17 cellular contexts compared by ENCODE assay signal in genomic region chr9:37950561-37950960, GRCh38. TPM values are rescaled to one million over a fixed set of nuclear protein-coding genes. Genes with fewer than 3 reads are reported as not detected.
DNase-seq lines count a peak whose midpoint lies in the region; ATAC-seq, FAIRE-seq and TF ChIP-seq lines count a peak whose summit lies in the region.
"Had no signal": no experiment of that assay in that cellular context is flagged by ENCODE, and none has a peak within 500 bp of the region (broad histone marks: within the 10 kb centered on the region; RNA-seq: fewer than 3 reads in every experiment).

No MANE protein-coding gene starts in this region.

- TF ChIP-seq RAD21 in HepG2 (CRISPR knock-in tag; IDR thresholded peaks at IDR 0.05), result no peak

- POLR2A ChIA-PET in HepG2 (lab: Yijun Ruan, JAX), result no interaction called here

- ATAC-seq in HepG2, result no peak
- no peak for ATAC-seq in right lobe of liver
- ATAC-seq: HCT116, K562, Right ventricle myocardium inferior had no signal

- no peak overlapping the region for H4K8ac ChIP-seq in neuronal stem cell (ENCODE audit: low read depth, low read length)

- H3K79me1 ChIP-seq in neuronal stem cell (ENCODE audit: low read depth, low read length), result no peaks in the 10 kb centered on the region

- no peak overlapping the region for H2BK5ac ChIP-seq in neuronal stem cell (ENCODE audit: low read length)

- H2AFZ ChIP-seq in HepG2 (ENCODE audit: low read length), result no peak overlapping the region
- no peak overlapping the region for H2AFZ ChIP-seq in neuronal stem cell (ENCODE audit: low read length)

- TF ChIP-seq CTCF in HepG2 (CRISPR knock-in tag; IDR thresholded peaks at IDR 0.05) (no peak), right lobe of liver (IDR thresholded peaks at IDR 0.05) (no peak), chondrocyte (IDR thresholded peaks at IDR 0.05) (peak; percentile 26), WERI-Rb-1 (IDR thresholded peaks at IDR 0.05; ENCODE audit: low read depth, low read length) (no peak)

- peak overlapping the region; percentile 82 for H3K27ac Mint-ChIP-seq in chondrocyte (ENCODE audit: unreplicated experiment)

- intact Hi-C loops in HepG2 (cut with micrococcal nuclease; ENCODE audit: unreplicated experiment) (no loop called here), right lobe of liver (cut with DNase I) (loop anchor here in 1 of 2 donors (10.0 kb wide), 1 partner anchor 64 kb away; no protein-coding TSS in a partner anchor)

- CTCF ChIA-PET in HepG2 (lab: Yijun Ruan, JAX; ENCODE audit: low intra/inter-chr PET ratio, low total read pairs), result no interaction called here

- H3K4ac ChIP-seq in neuronal stem cell (ENCODE audit: low read length), result peak overlapping the region; percentile 14

- H2BK12ac ChIP-seq in neuronal stem cell (ENCODE audit: low read length), result no peak overlapping the region

- no peak overlapping the region for H3K4me3 ChIP-seq in HepG2 (replicated peaks in 1 of 3; ENCODE audit: insufficient read depth in 1 of 3, low read depth in 2 of 3, low read length in 3 of 3)
- H3K4me3 ChIP-seq in right lobe of liver, result no peak overlapping the region
- H3K4me3 ChIP-seq in neuronal stem cell (ENCODE audit: low read length in 2 of 2), result no peak overlapping the region
- H3K4me3 ChIP-seq in WERI-Rb-1 (ENCODE audit: low read depth, low read length), result no peak overlapping the region
- H3K4me3 ChIP-seq: K562 had no signal

- no peak for TF ChIP-seq EP300 in HepG2 (IDR thresholded peaks at IDR 0.05; ENCODE audit: low read depth in 2 of 2, low read length in 2 of 2)
- TF ChIP-seq EP300 in HepG2 (CRISPR knock-in tag; IDR thresholded peaks at IDR 0.05; ENCODE audit: borderline replicate concordance), result no peak

- H3K4me1 ChIP-seq in HepG2 (ENCODE audit: insufficient read depth, low read length), result peaks cover 30% of the 10 kb centered on the region
- no peaks in the 10 kb centered on the region for H3K4me1 ChIP-seq in right lobe of liver
- peaks cover 0 to 5% of the 10 kb centered on the region in 2 donors for H3K4me1 ChIP-seq in neuronal stem cell (ENCODE audit: control insufficient read depth in 2 of 2, insufficient read depth in 1 of 2, low read depth in 1 of 2, low read length in 2 of 2)

- H3K9ac ChIP-seq in HepG2 (ENCODE audit: insufficient read depth, low read depth, low read length), result no peak overlapping the region
- H3K9ac ChIP-seq in neuronal stem cell (ENCODE audit: low read depth, low read length, poor library complexity), result peak overlapping the region; percentile 56

- H4K20me1 ChIP-seq in HepG2 (ENCODE audit: insufficient read depth, low read length), result peaks cover 28% of the 10 kb centered on the region; the same call in 1 of the 2 replicates

- H3K27ac ChIP-seq in HepG2 (ENCODE audit: extremely low read length, insufficient read depth, low read length) (no peak overlapping the region), right lobe of liver (no peak overlapping the region), neuronal stem cell (replicated peaks; ENCODE audit: low read length) (no peak overlapping the region), WERI-Rb-1 (no peak overlapping the region)
- H3K27ac ChIP-seq: C4-2B had no signal

- no peaks in the 10 kb centered on the region for H3K27me3 Mint-ChIP-seq in chondrocyte (ENCODE audit: low read depth)

- BruUV-seq in HepG2 (replicated peaks; lab: Mats Ljungman, UMichigan), result no TSS peak

- H3K9me3 ChIP-seq in HepG2 (ENCODE audit: low read length) (no peaks in the 10 kb centered on the region), right lobe of liver (no peaks in the 10 kb centered on the region), neuronal stem cell (replicated peaks in 1 of 2; ENCODE audit: control insufficient read depth in 2 of 2, insufficient read depth in 1 of 2, low read depth in 1 of 2, low read length in 2 of 2) (no peaks in the 10 kb centered on the region), WERI-Rb-1 (ENCODE audit: severe bottlenecking) (no peaks in the 10 kb centered on the region)

- WGBS in HepG2 (ENCODE audit: low lambda C conversion rate), result 99% methylated on average over 12 of the region's 12 CpGs
- no CpG with 5 or more reads among the region's 12 CpGs for WGBS in right lobe of liver (ENCODE audit: insufficient coverage, low coverage, low lambda C conversion rate, missing lambda C conversion rate)
- WGBS in neuronal stem cell (ENCODE audit: extremely low coverage in 2 of 2, insufficient read length in 2 of 2, insufficient replicate concordance in 1 of 2), 2 donors, result no CpG with 5 or more reads among the region's 12 CpGs

- H3K4me1 Mint-ChIP-seq in chondrocyte (ENCODE audit: low read depth), result peaks cover 84% of the 10 kb centered on the region

- peak overlapping the region; percentile 26 for H2BK15ac ChIP-seq in neuronal stem cell (ENCODE audit: low read length)

- H2BK120ac ChIP-seq in neuronal stem cell (ENCODE audit: low read depth, low read length), result no peak overlapping the region

- FAIRE-seq in HepG2 (lab: Jason Lieb, UNC) (no peak), GM12891 (lab: Jason Lieb, UNC) (no peak)
- FAIRE-seq: GM18507, K562 had no signal

- no peak overlapping the region for H3K4me3 Mint-ChIP-seq in chondrocyte (ENCODE audit: unreplicated experiment)

- H3K79me2 ChIP-seq in HepG2 (ENCODE audit: insufficient read depth, low read length), result no peaks in the 10 kb centered on the region

- peaks cover 31% of the 10 kb centered on the region for H3K36me3 Mint-ChIP-seq in chondrocyte (ENCODE audit: low read depth)

- no peak for DNase-seq in HepG2 (ENCODE audit: low spot score)
- no peak for DNase-seq in right lobe of liver
- no peak for DNase-seq in chondrocyte (ENCODE audit: low spot score)
- DNase-seq in neuronal stem cell (ENCODE audit: low spot score), result no peak
- DNase-seq in GM12891 (ENCODE audit: insufficient read length, low spot score), result no peak
- no peak for DNase-seq in NCI-H748 (lab: John Stamatoyannopoulos, UW; ENCODE audit: unreplicated experiment)
- DNase-seq in WERI-Rb-1, result no peak
- no peak for DNase-seq in SIG-M5 (lab: John Stamatoyannopoulos, UW)
- DNase-seq: 8988T; NCI-H1048; NCI-H345; NK-92 treated with Interleukin-12 subunit alpha and Interleukin-12 subunit beta, amount 100 ng/mL, for 24 hours had no signal

- H3K27me3 ChIP-seq in HepG2 (ENCODE audit: control insufficient read depth in 1 of 2, insufficient read depth in 2 of 2, low read length in 2 of 2) (no peaks in the 10 kb centered on the region), right lobe of liver (no peaks in the 10 kb centered on the region), neuronal stem cell (ENCODE audit: control insufficient read depth in 3 of 3, insufficient read depth in 3 of 3, low read depth in 1 of 3, low read length in 3 of 3) (no peaks in the 10 kb centered on the region), WERI-Rb-1 (ENCODE audit: insufficient read depth, low read depth, severe bottlenecking) (no peaks in the 10 kb centered on the region)

- H3K14ac ChIP-seq in neuronal stem cell (ENCODE audit: low read length), result peak overlapping the region; percentile 43

- H3K23ac ChIP-seq in neuronal stem cell (ENCODE audit: low read depth, low read length, poor library complexity), result no peak overlapping the region

- H3K4me2 ChIP-seq in HepG2 (ENCODE audit: low read depth, low read length), result no peak overlapping the region
- no peak overlapping the region for H3K4me2 ChIP-seq in neuronal stem cell (ENCODE audit: insufficient read depth, low read length, poor library complexity, severe bottlenecking)

- in situ Hi-C loops in HepG2 (cut with HindIII; ENCODE audit: extremely low pct_ligation_motif_present, low pct_unique_long_range_greater_than_20kb), result no loop called here

- H3K36me3 ChIP-seq in HepG2 (replicated peaks in 1 of 2; ENCODE audit: control insufficient read depth in 1 of 2, insufficient read depth in 2 of 2, low read length in 2 of 2) (peaks cover 59 to 97% of the 10 kb centered on the region in 2 experiments), right lobe of liver (peaks cover 5 to 52% (median 17%) of the 10 kb centered on the region in 4 donors), neuronal stem cell (replicated peaks in 1 of 2; ENCODE audit: control insufficient read depth in 2 of 2, insufficient read depth in 2 of 2, low read length in 2 of 2) (no peaks in the 10 kb centered on the region), WERI-Rb-1 (peaks cover 94% of the 10 kb centered on the region)

- H3K18ac ChIP-seq in neuronal stem cell (ENCODE audit: low read length), result peak overlapping the region; percentile 62

- H4K91ac ChIP-seq in neuronal stem cell (ENCODE audit: low read depth, low read length, poor library complexity), result no peak overlapping the region

- H3K9me3 Mint-ChIP-seq in chondrocyte (ENCODE audit: low read depth), result peaks cover 6% of the 10 kb centered on the region

- H2AK5ac ChIP-seq in neuronal stem cell (ENCODE audit: low read depth, low read length), result peak overlapping the region; percentile 35

- no peak for TF ChIP-seq POLR2A in HepG2 (IDR thresholded peaks at IDR 0.05; ENCODE audit: insufficient read depth in 1 of 2, low read depth in 2 of 2, low read length in 2 of 2)
- TF ChIP-seq POLR2A in right lobe of liver (IDR thresholded peaks at IDR 0.05), result no peak
- TF ChIP-seq POLR2A in GM12891 (IDR thresholded peaks at IDR 0.05; ENCODE audit: low read depth, low read length), result no peak

RNA-seq across cellular contexts. Expression of gene SLC25A51, which starts 46.6 kb away (rescaled TPM):
- total RNA-seq in HepG2 (2016; rRNA removed; fragmentation: Illumina TruSeq; extraction: Trizol) (37.7 and 40.7 TPM in 2 replicates), right lobe of liver (10 to 100 TPM in 2 of 6 experiments, 1 to 10 TPM in 4; 5.4 to 10.1 (median 7.9) TPM), chondrocyte (50.1 to 52.5 TPM (median 50.5 TPM) in 3 replicates)
- total RNA-seq in HepG2 (2016; cell fraction: cytosol; rRNA removed; fragmentation: Illumina TruSeq; extraction: Trizol; ENCODE audit: low read depth), result 39.8 and 41.5 TPM in 2 replicates
- 35.8 and 36.3 TPM in 2 replicates for total RNA-seq in HepG2 (2016; cell fraction: insoluble cytoplasmic fraction; rRNA removed; fragmentation: Illumina TruSeq; extraction: Trizol)
- 69.7 and 71.8 TPM in 2 replicates for total RNA-seq in HepG2 (2016; cell fraction: membrane; rRNA removed; fragmentation: Illumina TruSeq; extraction: Trizol)
- total RNA-seq in HepG2 (2016; cell fraction: nucleus; rRNA removed; fragmentation: Illumina TruSeq; extraction: Trizol), result 20.0 and 24.7 TPM in 2 replicates
- polyA plus RNA-seq in HepG2 (2011; rRNA removed), result 14.6 and 15.4 TPM in 2 replicates
- 8.9 and 11.5 TPM in 2 replicates for polyA plus RNA-seq in HepG2 (2011; cell fraction: cytosol; rRNA removed)
- polyA plus RNA-seq in HepG2 (2011; cell fraction: nucleus; rRNA removed), result 11.8 and 14.7 TPM in 2 replicates
- 6.0 and 8.4 TPM in 2 replicates for polyA plus RNA-seq in HepG2 (2012)
- 44.8 and 48.9 TPM in 2 replicates for polyA plus RNA-seq in HepG2 (2016; cell fraction: cytosol; fragmentation: Illumina TruSeq; extraction: Trizol; ENCODE audit: low read depth)
- 19.9 and 21.9 TPM in 2 replicates for polyA plus RNA-seq in HepG2 (2016; cell fraction: insoluble cytoplasmic fraction; fragmentation: Illumina TruSeq; extraction: Trizol; ENCODE audit: low read depth)
- 48.0 and 51.0 TPM in 2 replicates for polyA plus RNA-seq in HepG2 (2016; cell fraction: membrane; fragmentation: Illumina TruSeq; extraction: Trizol; ENCODE audit: low read depth)
- polyA plus RNA-seq in HepG2 (2016; cell fraction: nucleus; fragmentation: Illumina TruSeq; extraction: Trizol; ENCODE audit: insufficient read depth, low read depth), result 17.6 and 20.1 TPM in 2 replicates
- polyA minus RNA-seq in HepG2 (2011; rRNA and poly(A)+ RNA removed; ENCODE audit: low replicate concordance), result 41.7 and 51.3 TPM in 2 replicates
- polyA minus RNA-seq in HepG2 (2011; cell fraction: cytosol; rRNA and poly(A)+ RNA removed), result 17.5 and 18.0 TPM in 2 replicates
- 40.2 and 47.6 TPM in 2 replicates for polyA minus RNA-seq in HepG2 (2011; cell fraction: nucleus; rRNA and poly(A)+ RNA removed)
- 16.4 TPM for polyA plus RNA-seq in neuronal stem cell (2013, experiment 1 of 2)
- 16.6 TPM for polyA plus RNA-seq in neuronal stem cell (2013, experiment 2 of 2)
- polyA plus RNA-seq in GM12891 (2012; ENCODE audit: low read depth, missing spikeins), result 6.9 TPM
